8 cellular contexts compared by ENCODE assay signal in the genomic region with DNA sequence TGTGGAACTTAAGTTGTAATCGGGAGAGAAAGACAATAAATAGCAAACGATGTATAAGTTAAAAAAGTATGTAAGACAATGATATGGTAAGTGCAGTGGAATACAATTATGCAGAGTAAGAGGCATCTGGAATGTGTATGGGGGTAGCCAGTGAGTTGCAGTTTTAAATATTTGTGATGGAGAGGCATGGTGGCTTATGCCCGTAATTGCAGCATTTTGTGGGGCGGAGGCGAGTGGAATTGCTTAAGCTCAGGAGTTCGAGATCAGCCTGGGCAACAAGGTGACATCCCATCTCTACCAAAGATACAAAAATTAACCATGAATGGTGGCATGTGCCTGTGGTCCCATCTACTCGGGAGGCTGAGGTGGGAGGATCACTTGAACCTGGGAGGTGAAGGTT. TPM values are rescaled to one million over a fixed set of nuclear protein-coding genes. Genes with fewer than 3 reads are reported as not detected.
"Had no signal": no experiment of that assay in that cellular context is flagged by ENCODE, and none has a peak within 500 bp of the region (broad histone marks: within the 10 kb centered on the region; RNA-seq: fewer than 3 reads in every experiment).

No MANE protein-coding gene starts in this region.

- DNase-seq: IMR-90, KBM-7, KG1 had no signal

- ATAC-seq: HepG2, K562 had no signal

- H3K9ac ChIP-seq: KMS-11 had no signal

- H3K4me3 ChIP-seq: K562 had no signal

- H3K4me2 ChIP-seq: KMS-11 had no signal

- H3K27ac ChIP-seq: HL-60, KMS-11 had no signal

RNA-seq across cellular contexts. Expression of a gene that starts 52.5 kb away (rescaled TPM):
- polyA plus RNA-seq: IgD-negative memory B cell had no signal
